ENCODE assay signal across 9 cellular contexts in genomic region chr7:25389489-25390106, GRCh38.
DNase-seq lines count a peak whose midpoint lies in the region; ATAC-seq and TF ChIP-seq lines count a peak whose summit lies in the region.
"Had no signal": no experiment of that assay in that cellular context is flagged by ENCODE, and none has a peak within 500 bp of the region (broad histone marks: within the 10 kb centered on the region; RNA-seq: fewer than 3 reads in every experiment).

No MANE protein-coding gene starts in this region.

- no peaks in the 10 kb centered on the region for H3K9me3 ChIP-seq in HCT116 (ENCODE audit: control insufficient read depth in 1 of 2, insufficient read depth in 1 of 2, low read depth in 1 of 2, low read length in 2 of 2)

- H3K79me2 ChIP-seq in HCT116 (ENCODE audit: insufficient read depth, low read length): no peaks in the 10 kb centered on the region

- no peaks in the 10 kb centered on the region for H4K20me1 ChIP-seq in HCT116 (ENCODE audit: insufficient read depth)

- TF ChIP-seq RAD21 in HCT116 (IDR thresholded peaks at IDR 0.05; ENCODE audit: low read depth): peak; percentile 58

- no peak overlapping the region for H3K4me2 ChIP-seq in HCT116 (ENCODE audit: low read length)

- peak; percentile 59 for ATAC-seq in HCT116
- ATAC-seq in GM19455 (IDR thresholded peaks at IDR 0.05; ENCODE audit: unreplicated experiment): no peak
- ATAC-seq in HG03039 (IDR thresholded peaks at IDR 0.05; ENCODE audit: unreplicated experiment): no peak
- ATAC-seq in GM21390 (IDR thresholded peaks at IDR 0.05; ENCODE audit: unreplicated experiment): no peak

- H3K27me3 ChIP-seq in HCT116 (ENCODE audit: insufficient read depth, low read length): peaks cover 27% of the 10 kb centered on the region

- no peak overlapping the region for H3K27ac ChIP-seq in HCT116 (ENCODE audit: low read depth, low read length)

- no peak overlapping the region for H3K4me3 ChIP-seq in HCT116 (replicated peaks in 1 of 2; ENCODE audit: low read depth in 1 of 2, low read length in 2 of 2)
- H3K4me3 ChIP-seq: lung had no signal

- RAD21 ChIA-PET in HCT116 (lab: Charles Lee; ENCODE audit: low non-redundant PET in 1 of 2, low total read pairs in 2 of 2, uncharacterized antibody in 2 of 2, unreplicated experiment in 2 of 2): interaction anchor here in 1 of 2 experiments (1.4 to 1.8 kb wide), 2 partner anchors 130 to 176 kb away, joined by 3 to 5 read pairs; no protein-coding TSS in a partner anchor

- H3K9me2 ChIP-seq in HCT116 (ENCODE audit: insufficient read depth): no peaks in the 10 kb centered on the region

- no peak for TF ChIP-seq POLR2A in HCT116 (IDR thresholded peaks at IDR 0.05; ENCODE audit: borderline replicate concordance, extremely low read depth, insufficient read depth, insufficient read length)

- H2AFZ ChIP-seq in HCT116 (ENCODE audit: low read depth, low read length, poor library complexity, severe bottlenecking): no peak overlapping the region

- DNase-seq in COR-L47 (lab: John Stamatoyannopoulos, UW): peak; percentile 49
- DNase-seq in HCT116 (ENCODE audit: low read depth, low spot score): peak; percentile 31
- peak; percentile 72 for DNase-seq in NCI-H748 (lab: John Stamatoyannopoulos, UW; ENCODE audit: unreplicated experiment)
- DNase-seq in dermis blood vessel endothelial cell: peak; percentile 51
- DNase-seq in midbrain (lab: John Stamatoyannopoulos, UW): peak; percentile 71

- CTCF ChIA-PET in HCT116 (lab: Charles Lee): interaction anchor here (4.2 to 4.5 kb wide), 2 partner anchors 130 to 177 kb away, joined by 41 to 93 read pairs; no protein-coding TSS in a partner anchor

- no peak overlapping the region for H3K9ac ChIP-seq in HCT116 (ENCODE audit: low read length)

- intact Hi-C loops in HCT116 (cut with micrococcal nuclease): loop anchor here (1.0 to 2.0 kb wide), 2 partner anchors 130 to 461 kb away; no protein-coding TSS in a partner anchor

- no TSS peak for BruUV-seq in HCT116 (replicated peaks; lab: Mats Ljungman, UMichigan)

- TF ChIP-seq CTCF in HCT116 (IDR thresholded peaks at IDR 0.05 in 2 of 3, conservative IDR thresholded peaks at IDR 0.05 in 1 of 3; ENCODE audit: borderline replicate concordance in 1 of 3, insufficient read depth in 1 of 3, low read depth in 2 of 3, low read length in 2 of 3): peak; percentile 27 to 47 (median 45); a peak in 4 of 6 replicates

- POLR2A ChIA-PET in HCT116 (lab: Charles Lee): no interaction called here

- no peaks in the 10 kb centered on the region for H3K36me3 ChIP-seq in HCT116 (ENCODE audit: control insufficient read depth in 1 of 2, insufficient read depth in 2 of 2, low read length in 2 of 2)

- no peaks in the 10 kb centered on the region for H3K4me1 ChIP-seq in HCT116 (ENCODE audit: control insufficient read depth in 1 of 2, insufficient read depth in 2 of 2, low read length in 2 of 2)

TF ChIP-seq in HCT116, 20 proteins besides CTCF, POLR2A, EP300 and RAD21:
- TF ChIP-seq SP1 (IDR thresholded peaks at IDR 0.05; ENCODE audit: low read depth) (no peak), CEBPB (IDR thresholded peaks at IDR 0.05; ENCODE audit: low read depth) (no peak), FOSL1 (IDR thresholded peaks at IDR 0.05; ENCODE audit: low read depth) (no peak), ELF1 (IDR thresholded peaks at IDR 0.05; ENCODE audit: borderline replicate concordance, low read depth) (no peak), SRF (IDR thresholded peaks at IDR 0.05; ENCODE audit: low read depth) (no peak), SIN3A (IDR thresholded peaks at IDR 0.05; ENCODE audit: low read depth) (no peak), ATF3 (IDR thresholded peaks at IDR 0.05) (no peak), MAX (IDR thresholded peaks at IDR 0.05) (no peak), ZBTB33 (IDR thresholded peaks at IDR 0.05; ENCODE audit: extremely low read depth, insufficient replicate concordance, low read length) (no peak), ZNF274 (IDR thresholded peaks at IDR 0.05; ENCODE audit: low read depth, low read length) (no peak), POLR2AphosphoS5 (IDR thresholded peaks at IDR 0.05; ENCODE audit: low read depth, low read length) (no peak), JUND (IDR thresholded peaks at IDR 0.05) (no peak), EGR1 (IDR thresholded peaks at IDR 0.05; ENCODE audit: low read depth) (no peak), EZH2phosphoT487 (IDR thresholded peaks at IDR 0.05; ENCODE audit: borderline replicate concordance) (no peak), ZFX (IDR thresholded peaks at IDR 0.05) (no peak), CBX3 (IDR thresholded peaks at IDR 0.05; ENCODE audit: low read depth) (no peak), TCF7L2 (IDR thresholded peaks at IDR 0.05; ENCODE audit: borderline replicate concordance, extremely low read depth, insufficient read depth, insufficient read length) (no peak), EZH2 (IDR thresholded peaks at IDR 0.05) (no peak), REST (IDR thresholded peaks at IDR 0.05; ENCODE audit: low read depth) (no peak)
